In genomic region chr10:15585303-15585715, GRCh38 we compare ENCODE assay signal across 8 cellular contexts.
DNase-seq lines count a peak whose midpoint lies in the region; ATAC-seq and TF ChIP-seq lines count a peak whose summit lies in the region.

No MANE protein-coding gene starts in this region.

- H3K9me3 ChIP-seq in SK-N-SH, result no peaks in the 10 kb centered on the region
- H3K9me3 ChIP-seq in lower lobe of right lung, result no peaks in the 10 kb centered on the region

- H3K9ac ChIP-seq in SK-N-SH, result no peak overlapping the region

- H3K36me3 ChIP-seq in SK-N-SH (replicated peaks in 1 of 2; ENCODE audit: control insufficient read depth in 1 of 2, insufficient read depth in 2 of 2, low read length in 1 of 2) (no peaks in the 10 kb centered on the region), lower lobe of right lung (no peaks in the 10 kb centered on the region)

- peaks cover 3% of the 10 kb centered on the region for H3K9me3 Mint-ChIP-seq in chondrocyte (ENCODE audit: low read depth)

- H3K27ac Mint-ChIP-seq in chondrocyte (ENCODE audit: unreplicated experiment), result no peak overlapping the region

- no peaks in the 10 kb centered on the region for H3K9me2 ChIP-seq in SK-N-SH

- H3K27me3 ChIP-seq in SK-N-SH (ENCODE audit: insufficient read depth) (no peaks in the 10 kb centered on the region), lower lobe of right lung (ENCODE audit: low read depth) (no peaks in the 10 kb centered on the region)

- CTCF ChIA-PET in SK-N-SH (lab: Yijun Ruan, JAX), result interaction anchor here (0.6 to 2.3 kb wide), 43 partner anchors 9 to 282 kb away, joined by 3 to 9 read pairs (median 4); no protein-coding TSS in a partner anchor

- no peak overlapping the region for H3K4me3 Mint-ChIP-seq in chondrocyte (ENCODE audit: unreplicated experiment)

- H4K20me1 ChIP-seq in SK-N-SH (ENCODE audit: insufficient read depth), result no peaks in the 10 kb centered on the region

- TF ChIP-seq RAD21 in SK-N-SH (IDR thresholded peaks at IDR 0.05; ENCODE audit: low read length), result peak; percentile 67

- WGBS in SK-N-SH (ENCODE audit: low lambda C conversion rate), result 1% methylated on average over 6 of the region's 6 CpGs

- no peaks in the 10 kb centered on the region for H3K27me3 Mint-ChIP-seq in chondrocyte (ENCODE audit: low read depth)

- H3K4me3 ChIP-seq in SK-N-SH (ENCODE audit: low read depth in 2 of 2, low read length in 1 of 2), result peak overlapping the region in 1 of 2 experiments; percentile 45; a peak in 1 of 4 replicates
- no peak overlapping the region for H3K4me3 ChIP-seq in lower lobe of right lung

- TF ChIP-seq CTCF in SK-N-SH (IDR thresholded peaks at IDR 0.05) (peak; percentile 80), chondrocyte (IDR thresholded peaks at IDR 0.05) (peak; percentile 88), lower lobe of right lung (IDR thresholded peaks at IDR 0.05) (peak; percentile 69)

- H3K79me2 ChIP-seq in SK-N-SH (ENCODE audit: insufficient read depth), result no peaks in the 10 kb centered on the region

- no peak overlapping the region for H2AFZ ChIP-seq in SK-N-SH (ENCODE audit: low read depth)

- no peak overlapping the region for H3K4me2 ChIP-seq in SK-N-SH

- H3K27ac ChIP-seq in SK-N-SH (ENCODE audit: low read depth in 2 of 2, low read length in 1 of 2) (no peak overlapping the region), lower lobe of right lung (no peak overlapping the region)

- H3K4me1 ChIP-seq in SK-N-SH (ENCODE audit: control insufficient read depth in 1 of 2, insufficient read depth in 2 of 2, low read depth in 1 of 2, low read length in 1 of 2) (no peaks in the 10 kb centered on the region; a peak in 1 of 4 replicates), lower lobe of right lung (peaks cover 19% of the 10 kb centered on the region)

- intact Hi-C loops in lower lobe of right lung (cut with DNase I), result loop anchor here (10.0 kb wide), 1 partner anchor 139 kb away; no protein-coding TSS in a partner anchor

- ATAC-seq in GM21360 (IDR thresholded peaks at IDR 0.05; ENCODE audit: unreplicated experiment), result peak; percentile 91
- peak; percentile 61 to 72 for ATAC-seq in lower lobe of right lung

- no peaks in the 10 kb centered on the region for H3K36me3 Mint-ChIP-seq in chondrocyte (ENCODE audit: low read depth)

- POLR2A ChIA-PET in SK-N-SH (lab: Yijun Ruan, JAX), result no interaction called here

- TF ChIP-seq EP300 in SK-N-SH (IDR thresholded peaks at IDR 0.05; ENCODE audit: borderline replicate concordance in 1 of 2, low read depth in 1 of 2, low read length in 1 of 2), result no peak

- peaks cover 11% of the 10 kb centered on the region for H3K4me1 Mint-ChIP-seq in chondrocyte (ENCODE audit: low read depth)

- H3F3A ChIP-seq in SK-N-SH (replicated peaks; ENCODE audit: insufficient read depth), result no peaks in the 10 kb centered on the region

- peak; percentile 5 for DNase-seq in NCI-H1092 treated with DMSO at 0.1 percent for 48 hours (lab: John Stamatoyannopoulos, UW)
- no peak for DNase-seq in NCI-H1092 (lab: John Stamatoyannopoulos, UW)
- peak; percentile 40 for DNase-seq in HT1080 (ENCODE audit: low read depth)
- DNase-seq in SK-N-SH, result peak; percentile 66
- no peak for DNase-seq in chondrocyte (ENCODE audit: low spot score)
- DNase-seq in lower lobe of right lung, result peak; percentile 55
- DNase-seq in superior temporal gyrus (ENCODE audit: extremely low spot score), result peak; percentile 69

TF ChIP-seq in SK-N-SH, 30 proteins besides CTCF, POLR2A, EP300 and RAD21:
- 0 out of 2 replicates have a peak, but pooled peaks have one; percentile 15 for TF ChIP-seq RCOR1 (IDR thresholded peaks at IDR 0.05; ENCODE audit: low read length)
- peak; percentile 56 for TF ChIP-seq SMC3 (IDR thresholded peaks at IDR 0.05; ENCODE audit: low read depth, low read length)
- no peak for TF ChIP-seq TCF12 (IDR thresholded peaks at IDR 0.05)

Comparison
In these comparisons a context has a peak if more than half of its experiments do, and no peak if none do; other contexts are left out.
1. DNase-seq: peak in NCI-H1092 treated with DMSO at 0.1 percent for 48 hours (single experiment), HT1080 (single experiment), SK-N-SH (single experiment), lower lobe of right lung (single experiment) and superior temporal gyrus (single experiment); none in NCI-H1092 (single experiment) and chondrocyte (single experiment).
2. Peak in every context shown above with its lines, with median percentiles within 50 percentile points of each other: CTCF ChIP-seq.